In genomic region chr4:53582194-53582593, GRCh38 we compare ENCODE assay signal across 23 cellular contexts. TPM values are rescaled to one million over a fixed set of nuclear protein-coding genes. Genes with fewer than 3 reads are reported as not detected.
"Had no signal": no experiment of that assay in that cellular context is flagged by ENCODE, and none has a peak within 500 bp of the region (broad histone marks: within the 10 kb centered on the region; RNA-seq: fewer than 3 reads in every experiment).

No MANE protein-coding gene starts in this region.

- DNase-seq: activated CD4-positive, alpha-beta memory T cell treated with anti-CD3 and anti-CD28 coated beads for 36 hours; activated CD4-positive, alpha-beta T cell treated with anti-CD3 and anti-CD28 coated beads, Interleukin-2, amount 10 ng/mL, durations not matched to agents 7 days and 5 days; activated CD4-positive, CD25-positive, alpha-beta regulatory T cell; activated CD8-positive, alpha-beta memory T cell treated with anti-CD3 and anti-CD28 coated beads for 24 hours; activated gamma-delta T cell; activated naive CD4-positive, alpha-beta T cell treated with anti-CD3 and anti-CD28 coated beads for 36 hours; activated T-cell treated with anti-CD3 and anti-CD28 coated beads, Interleukin-2, amount 50 U/mL, for 4 hours; amygdala; KG1; NCI-H1048; NCI-H146; NCI-H187 treated with DMSO at 0.1 percent for 48 hours; NCI-H2081 treated with DMSO at 0.1 percent for 48 hours; NCI-H2171; NCI-H2227 treated with DMSO at 0.1 percent for 48 hours; NCI-H526 treated with DMSO at 0.1 percent for 48 hours; NCI-H82; SIG-M5; T-helper 1 cell had no signal

- ATAC-seq: activated T-cell treated with anti-CD3 and anti-CD28 coated beads, Interleukin-2, amount 50 U/mL, for 4 hours had no signal

- H3K27ac ChIP-seq: VCaP had no signal

RNA-seq across cellular contexts. Expression of gene LNX1, which starts 9.1 kb away (rescaled TPM):
- total RNA-seq: activated CD4-positive, alpha-beta memory T cell treated with anti-CD3 and anti-CD28 coated beads for 36 hours; activated CD4-positive, alpha-beta T cell treated with anti-CD3 and anti-CD28 coated beads, Interleukin-2, amount 10 ng/mL, durations not matched to agents 7 days and 5 days; NCI-H460; OCI-LY7; T-helper 2 cell treated with Interferon-gamma antibody and Interleukin-4, amounts not matched to agents 100 ng/mL and 5 ng/mL, for 36 hours had no signal
